9 cellular contexts compared by ENCODE assay signal in genomic region chr12:78120866-78121590, GRCh38.
DNase-seq lines count a peak whose midpoint lies in the region; ATAC-seq and TF ChIP-seq lines count a peak whose summit lies in the region.
"Had no signal": no experiment of that assay in that cellular context is flagged by ENCODE, and none has a peak within 500 bp of the region (broad histone marks: within the 10 kb centered on the region; RNA-seq: fewer than 3 reads in every experiment).

No MANE protein-coding gene starts in this region.

- ATAC-seq in heart right ventricle: no peak
- no peak for ATAC-seq in upper lobe of right lung
- no peak for ATAC-seq in GM21526 (IDR thresholded peaks at IDR 0.05; ENCODE audit: low FRiP score, unreplicated experiment)
- no peak for ATAC-seq in HG03342 (IDR thresholded peaks at IDR 0.05; ENCODE audit: unreplicated experiment)

- no peaks in the 10 kb centered on the region for H3K9me3 ChIP-seq in left ventricle myocardium inferior (replicated peaks)
- H3K9me3 ChIP-seq in heart right ventricle: no peaks in the 10 kb centered on the region
- no peaks in the 10 kb centered on the region for H3K9me3 ChIP-seq in upper lobe of right lung

- H3K4me3 ChIP-seq in left ventricle myocardium inferior (no peak overlapping the region), heart right ventricle (no peak overlapping the region), epithelial cell of proximal tubule (ENCODE audit: low read depth, low read length) (no peak overlapping the region), upper lobe of right lung (no peak overlapping the region)

- peaks cover 8% of the 10 kb centered on the region for H3K36me3 ChIP-seq in left ventricle myocardium inferior
- H3K36me3 ChIP-seq in heart right ventricle: peaks cover 0 to 17% (median 0%) of the 10 kb centered on the region in 9 donors
- no peaks in the 10 kb centered on the region for H3K36me3 ChIP-seq in upper lobe of right lung

- H3K4me1 ChIP-seq in left ventricle myocardium inferior: no peaks in the 10 kb centered on the region
- no peaks in the 10 kb centered on the region for H3K4me1 ChIP-seq in heart right ventricle
- no peaks in the 10 kb centered on the region for H3K4me1 ChIP-seq in upper lobe of right lung

- DNase-seq in left ventricle myocardium inferior: no peak
- no peak for DNase-seq in heart right ventricle
- peak; percentile 60 for DNase-seq in NCI-H526 (lab: John Stamatoyannopoulos, UW)
- no peak for DNase-seq in epithelial cell of proximal tubule (ENCODE audit: low read depth)
- no peak for DNase-seq in upper lobe of right lung
- DNase-seq in SHP77 (lab: John Stamatoyannopoulos, UW): no peak
- DNase-seq: activated naive CD4-positive, alpha-beta T cell treated with anti-CD3 and anti-CD28 coated beads, Interleukin-2, amount 10 ng/mL, durations not matched to agents 7 days and 5 days had no signal

- intact Hi-C loops in left ventricle myocardium inferior (cut with micrococcal nuclease): no loop called here
- intact Hi-C loops in heart right ventricle (cut with DNase I): loop anchor here in 5 of 10 donors (2.0 to 10.0 kb wide), 5 partner anchors 116 to 126 kb away; no protein-coding TSS in a partner anchor
- intact Hi-C loops in upper lobe of right lung (cut with DNase I): no loop called here

- WGBS in heart right ventricle, 2 donors: 76 to 85% methylated on average over 7 of the region's 7 CpGs

- H3K27me3 ChIP-seq in left ventricle myocardium inferior (ENCODE audit: low read depth) (no peaks in the 10 kb centered on the region), heart right ventricle (no peaks in the 10 kb centered on the region), upper lobe of right lung (no peaks in the 10 kb centered on the region)

- H3K27ac ChIP-seq in left ventricle myocardium inferior (replicated peaks): no peak overlapping the region
- H3K27ac ChIP-seq in heart right ventricle: no peak overlapping the region
- no peak overlapping the region for H3K27ac ChIP-seq in upper lobe of right lung

- TF ChIP-seq CTCF in left ventricle myocardium inferior (IDR thresholded peaks at IDR 0.05; ENCODE audit: borderline replicate concordance): peak; percentile 38
- peak in 4 of 9 donors; percentile 22 to 46 (median 35) for TF ChIP-seq CTCF in heart right ventricle (IDR thresholded peaks at IDR 0.05)
- TF ChIP-seq CTCF in epithelial cell of proximal tubule (conservative IDR thresholded peaks at IDR 0.05; ENCODE audit: low read depth, low read length): peak; percentile 45
- peak; percentile 29 for TF ChIP-seq CTCF in upper lobe of right lung (IDR thresholded peaks at IDR 0.05)

Comparison
In these comparisons a context has a peak if more than half of its experiments do, and no peak if none do; other contexts are left out.
1. DNase-seq: peak in NCI-H526 (2 of 2); none in left ventricle myocardium inferior (single experiment), heart right ventricle (0 of 2), epithelial cell of proximal tubule (single experiment), upper lobe of right lung (single experiment) and SHP77 (0 of 2).